ENCODE assay signal across 1 cellular context in the genomic region with DNA sequence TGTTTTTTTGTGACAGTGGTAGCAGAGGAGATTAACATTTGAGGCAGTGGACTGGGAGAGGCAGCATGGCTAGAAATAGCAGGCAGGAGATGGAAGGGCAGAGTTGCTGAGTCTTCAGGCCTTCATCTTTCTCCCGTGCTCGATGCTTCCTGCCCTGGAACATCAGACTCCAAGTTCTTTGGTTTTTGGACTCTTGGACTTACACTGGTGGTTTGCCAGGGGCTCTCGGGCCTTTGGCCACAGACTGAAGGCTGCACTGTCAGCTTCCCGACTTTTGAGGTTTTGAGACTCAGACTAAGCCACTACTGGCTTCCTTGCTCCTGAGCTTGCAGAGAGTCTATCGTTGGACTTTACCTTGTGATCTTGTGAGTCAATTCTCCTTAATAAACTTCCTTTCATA.
TF ChIP-seq lines count a peak whose summit lies in the region.

No MANE protein-coding gene starts in this region.

TF ChIP-seq in GM23338, 12 proteins besides CTCF, POLR2A, EP300 and RAD21 (continued from another document):
- TF ChIP-seq REST (IDR thresholded peaks at IDR 0.05; ENCODE audit: unreplicated experiment) = no peak
